ENCODE assay signal across 8 cellular contexts in genomic region chr17:8126306-8127066, GRCh38. TPM values are rescaled to one million over a fixed set of nuclear protein-coding genes. Genes with fewer than 3 reads are reported as not detected.
A peak's percentile ranks its signal among the peaks of the same experiment; 100 is the strongest.
DNase-seq lines count a peak whose midpoint lies in the region; ATAC-seq, FAIRE-seq and TF ChIP-seq lines count a peak whose summit lies in the region.

No MANE protein-coding gene starts in this region.

- no TSS peak for BruUV-seq in HepG2 (replicated peaks; lab: Mats Ljungman, UMichigan)

- DNase-seq in GM10266 (ENCODE audit: extremely low spot score) (peak; percentile 83), T-helper 17 cell (peak in 2 of 3 donors; percentile 41 to 47), dermis blood vessel endothelial cell (peak; percentile 34), HepG2 (ENCODE audit: low spot score) (no peak), putamen (ENCODE audit: low spot score) (no peak)
- DNase-seq in Jurkat, Clone E6-1 (ENCODE audit: low read depth, low spot score), result no peak
- DNase-seq in stimulated activated naive CD8-positive, alpha-beta T cell treated with anti-CD3 and anti-CD28 coated beads, Interleukin-15, amount 100 ng/mL, for 72 hours, result peak; percentile 49 to 59

- H3K4me3 Mint-ChIP-seq in T-helper 17 cell, result peak overlapping the region; percentile 97
- H3K4me3 Mint-ChIP-seq in stimulated activated naive CD8-positive, alpha-beta T cell treated with anti-CD3 and anti-CD28 coated beads, Interleukin-15, amount 100 ng/mL, for 72 hours, result peak overlapping the region; percentile 96 to 99

- CTCF ChIA-PET in HepG2 (lab: Yijun Ruan, JAX; ENCODE audit: low intra/inter-chr PET ratio, low total read pairs), result no interaction called here

- no peaks in the 10 kb centered on the region for H3K79me2 ChIP-seq in HepG2 (ENCODE audit: insufficient read depth, low read length)

- H3K9me3 Mint-ChIP-seq in stimulated activated naive CD8-positive, alpha-beta T cell treated with anti-CD3 and anti-CD28 coated beads, Interleukin-15, amount 100 ng/mL, for 72 hours, result no peaks in the 10 kb centered on the region

- peaks cover 3% of the 10 kb centered on the region for H3K36me3 Mint-ChIP-seq in T-helper 17 cell (ENCODE audit: low read depth)

- H3K27me3 ChIP-seq in HepG2 (ENCODE audit: control insufficient read depth in 1 of 2, insufficient read depth in 2 of 2, low read length in 2 of 2), result peaks cover 5 to 45% of the 10 kb centered on the region in 2 experiments

- peak overlapping the region; percentile 83 for H3K4me3 ChIP-seq in Jurkat, Clone E6-1 (ENCODE audit: low read length)
- peak overlapping the region; percentile 58 to 95 (median 68) for H3K4me3 ChIP-seq in HepG2 (replicated peaks in 1 of 3; ENCODE audit: insufficient read depth in 1 of 3, low read depth in 2 of 3, low read length in 3 of 3)

- H3K9me3 ChIP-seq in T-helper 17 cell (ENCODE audit: control insufficient read depth, low read length, poor library complexity, severe bottlenecking) (no peaks in the 10 kb centered on the region), HepG2 (ENCODE audit: low read length) (no peaks in the 10 kb centered on the region)

- ATAC-seq in T-helper 17 cell, result peak; percentile 29
- ATAC-seq in HepG2, result peak; percentile 32
- ATAC-seq in stimulated activated naive CD8-positive, alpha-beta T cell treated with anti-CD3 and anti-CD28 coated beads, Interleukin-15, amount 100 ng/mL, for 72 hours, result peak; percentile 39
- ATAC-seq in GM21515 (IDR thresholded peaks at IDR 0.05; ENCODE audit: unreplicated experiment), result no peak

- H2AFZ ChIP-seq in HepG2 (ENCODE audit: low read length), result peak overlapping the region; percentile 71

- in situ Hi-C loops in HepG2 (cut with HindIII; ENCODE audit: extremely low pct_ligation_motif_present, low pct_unique_long_range_greater_than_20kb), result loop anchor here (10.0 kb wide), 1 partner anchor 58 kb away; no protein-coding TSS in a partner anchor

- peaks cover 45% of the 10 kb centered on the region for H3K4me1 ChIP-seq in HepG2 (ENCODE audit: insufficient read depth, low read length)

- peak overlapping the region; percentile 99 for H3K27ac Mint-ChIP-seq in T-helper 17 cell
- peak overlapping the region; percentile 81 to 100 for H3K27ac Mint-ChIP-seq in stimulated activated naive CD8-positive, alpha-beta T cell treated with anti-CD3 and anti-CD28 coated beads, Interleukin-15, amount 100 ng/mL, for 72 hours

- intact Hi-C loops in HepG2 (cut with micrococcal nuclease; ENCODE audit: unreplicated experiment), result no loop called here

- no peak for TF ChIP-seq CTCF in GM10266 (IDR thresholded peaks at IDR 0.05; ENCODE audit: control insufficient read depth, insufficient read depth, low read depth, missing control alignments)
- no peak for TF ChIP-seq CTCF in HepG2 (CRISPR knock-in tag; IDR thresholded peaks at IDR 0.05)

- no peaks in the 10 kb centered on the region for H3K36me3 ChIP-seq in HepG2 (replicated peaks in 1 of 2; ENCODE audit: control insufficient read depth in 1 of 2, insufficient read depth in 2 of 2, low read length in 2 of 2)

- no peak for FAIRE-seq in HepG2 (lab: Jason Lieb, UNC)

- TF ChIP-seq EP300 in HepG2 (IDR thresholded peaks at IDR 0.05; ENCODE audit: low read depth in 2 of 2, low read length in 2 of 2) (no peak), HepG2 (CRISPR knock-in tag; IDR thresholded peaks at IDR 0.05; ENCODE audit: borderline replicate concordance) (no peak)

- peaks cover 27% of the 10 kb centered on the region for H3K27me3 Mint-ChIP-seq in T-helper 17 cell
- peaks cover 37% of the 10 kb centered on the region for H3K27me3 Mint-ChIP-seq in stimulated activated naive CD8-positive, alpha-beta T cell treated with anti-CD3 and anti-CD28 coated beads, Interleukin-15, amount 100 ng/mL, for 72 hours

- under 1% methylated on average over 43 of the region's 61 CpGs for WGBS in HepG2 (ENCODE audit: low lambda C conversion rate)

- H3K9ac ChIP-seq in HepG2 (ENCODE audit: insufficient read depth, low read depth, low read length), result peak overlapping the region; percentile 32; the same call in 1 of the 2 replicates

- POLR2A ChIA-PET in HepG2 (lab: Yijun Ruan, JAX), result interaction anchor here (1.0 to 1.9 kb wide), 4 partner anchors 8 to 284 kb away, joined by 4 to 11 read pairs (median 4); partner anchors contain the start of gene ALOXE3

- H3K27ac ChIP-seq in HepG2 (ENCODE audit: extremely low read length, insufficient read depth, low read length), result no peak overlapping the region

- H3K4me2 ChIP-seq in HepG2 (ENCODE audit: low read depth, low read length), result peak overlapping the region; percentile 100

- H4K20me1 ChIP-seq in HepG2 (ENCODE audit: insufficient read depth, low read length), result peaks cover 3% of the 10 kb centered on the region; the same call in 1 of the 2 replicates

- no peak for TF ChIP-seq RAD21 in HepG2 (CRISPR knock-in tag; IDR thresholded peaks at IDR 0.05)

- no peak for TF ChIP-seq POLR2A in HepG2 (IDR thresholded peaks at IDR 0.05; ENCODE audit: insufficient read depth in 1 of 2, low read depth in 2 of 2, low read length in 2 of 2)

- peaks cover 44% of the 10 kb centered on the region for H3K4me1 Mint-ChIP-seq in T-helper 17 cell
- peaks cover 54% of the 10 kb centered on the region for H3K4me1 Mint-ChIP-seq in stimulated activated naive CD8-positive, alpha-beta T cell treated with anti-CD3 and anti-CD28 coated beads, Interleukin-15, amount 100 ng/mL, for 72 hours

RNA-seq across cellular contexts. Expression of gene HES7, which starts 2.6 kb away (rescaled TPM):
- polyA plus RNA-seq in Jurkat, Clone E6-1 (2012; ENCODE audit: insufficient read depth, insufficient read length), result 2.3 TPM
- total RNA-seq in T-helper 17 cell, result not detected
- 0.09 TPM in 1 of 2 replicates, not detected in the other for total RNA-seq in dermis blood vessel endothelial cell
- total RNA-seq in HepG2 (2016; rRNA removed; fragmentation: Illumina TruSeq; extraction: Trizol), result not detected in 2 replicates
- not detected in 2 replicates for total RNA-seq in HepG2 (2016; cell fraction: cytosol; rRNA removed; fragmentation: Illumina TruSeq; extraction: Trizol; ENCODE audit: low read depth)
- total RNA-seq in HepG2 (2016; cell fraction: insoluble cytoplasmic fraction; rRNA removed; fragmentation: Illumina TruSeq; extraction: Trizol), result not detected in 2 replicates
- not detected in 2 replicates for total RNA-seq in HepG2 (2016; cell fraction: membrane; rRNA removed; fragmentation: Illumina TruSeq; extraction: Trizol)
- total RNA-seq in HepG2 (2016; cell fraction: nucleus; rRNA removed; fragmentation: Illumina TruSeq; extraction: Trizol), result not detected in 2 replicates
- not detected in 2 replicates for polyA plus RNA-seq in HepG2 (2011; rRNA removed)
- not detected in 2 replicates for polyA plus RNA-seq in HepG2 (2011; cell fraction: cytosol; rRNA removed)
- 0.42 and 0.50 TPM in 2 replicates for polyA plus RNA-seq in HepG2 (2011; cell fraction: nucleus; rRNA removed)
- 0.11 TPM in 1 of 2 replicates, not detected in the other for polyA plus RNA-seq in HepG2 (2012)
- polyA plus RNA-seq in HepG2 (2016; cell fraction: cytosol; fragmentation: Illumina TruSeq; extraction: Trizol; ENCODE audit: low read depth), result not detected in 2 replicates
- polyA plus RNA-seq in HepG2 (2016; cell fraction: insoluble cytoplasmic fraction; fragmentation: Illumina TruSeq; extraction: Trizol; ENCODE audit: low read depth), result not detected in 2 replicates
- not detected in 2 replicates for polyA plus RNA-seq in HepG2 (2016; cell fraction: membrane; fragmentation: Illumina TruSeq; extraction: Trizol; ENCODE audit: low read depth)
- polyA plus RNA-seq in HepG2 (2016; cell fraction: nucleus; fragmentation: Illumina TruSeq; extraction: Trizol; ENCODE audit: insufficient read depth, low read depth), result not detected in 2 replicates
- 3.9 TPM in 1 of 2 replicates, not detected in the other for polyA minus RNA-seq in HepG2 (2011; rRNA and poly(A)+ RNA removed; ENCODE audit: low replicate concordance)
- not detected in 2 replicates for polyA minus RNA-seq in HepG2 (2011; cell fraction: cytosol; rRNA and poly(A)+ RNA removed)
- polyA minus RNA-seq in HepG2 (2011; cell fraction: nucleus; rRNA and poly(A)+ RNA removed), result not detected in 2 replicates

RNA-seq across cellular contexts. Expression of gene ALOXE3, which starts 8.2 kb away (rescaled TPM):
- polyA plus RNA-seq in Jurkat, Clone E6-1 (2012; ENCODE audit: insufficient read depth, insufficient read length), result 0.38 TPM
- total RNA-seq in T-helper 17 cell (not detected), dermis blood vessel endothelial cell (0.05 TPM in 1 of 2 replicates, not detected in the other), HepG2 (2016; rRNA removed; fragmentation: Illumina TruSeq; extraction: Trizol) (not detected in 2 replicates)
- total RNA-seq in HepG2 (2016; cell fraction: cytosol; rRNA removed; fragmentation: Illumina TruSeq; extraction: Trizol; ENCODE audit: low read depth), result not detected in 2 replicates
- total RNA-seq in HepG2 (2016; cell fraction: insoluble cytoplasmic fraction; rRNA removed; fragmentation: Illumina TruSeq; extraction: Trizol), result 0.02 TPM in 1 of 2 replicates, not detected in the other
- total RNA-seq in HepG2 (2016; cell fraction: membrane; rRNA removed; fragmentation: Illumina TruSeq; extraction: Trizol), result not detected in 2 replicates
- not detected in 2 replicates for total RNA-seq in HepG2 (2016; cell fraction: nucleus; rRNA removed; fragmentation: Illumina TruSeq; extraction: Trizol)
- 0.07 TPM in 1 of 2 replicates, not detected in the other for polyA plus RNA-seq in HepG2 (2011; rRNA removed)
- 0.03 TPM in 1 of 2 replicates, not detected in the other for polyA plus RNA-seq in HepG2 (2011; cell fraction: cytosol; rRNA removed)
- polyA plus RNA-seq in HepG2 (2011; cell fraction: nucleus; rRNA removed), result 0.14 and 0.18 TPM in 2 replicates
- polyA plus RNA-seq in HepG2 (2012), result 0.08 TPM in 1 of 2 replicates, not detected in the other
- not detected in 2 replicates for polyA plus RNA-seq in HepG2 (2016; cell fraction: cytosol; fragmentation: Illumina TruSeq; extraction: Trizol; ENCODE audit: low read depth)
- not detected in 2 replicates for polyA plus RNA-seq in HepG2 (2016; cell fraction: insoluble cytoplasmic fraction; fragmentation: Illumina TruSeq; extraction: Trizol; ENCODE audit: low read depth)
- not detected in 2 replicates for polyA plus RNA-seq in HepG2 (2016; cell fraction: membrane; fragmentation: Illumina TruSeq; extraction: Trizol; ENCODE audit: low read depth)
- not detected in 2 replicates for polyA plus RNA-seq in HepG2 (2016; cell fraction: nucleus; fragmentation: Illumina TruSeq; extraction: Trizol; ENCODE audit: insufficient read depth, low read depth)
- polyA minus RNA-seq in HepG2 (2011; rRNA and poly(A)+ RNA removed; ENCODE audit: low replicate concordance), result 0.63 TPM in 1 of 2 replicates, not detected in the other
- polyA minus RNA-seq in HepG2 (2011; cell fraction: cytosol; rRNA and poly(A)+ RNA removed), result not detected in 2 replicates
- polyA minus RNA-seq in HepG2 (2011; cell fraction: nucleus; rRNA and poly(A)+ RNA removed), result not detected in 2 replicates

RNA-seq across cellular contexts. Expression of gene PER1, which starts 25.7 kb away (rescaled TPM):
- 27.8 TPM for polyA plus RNA-seq in Jurkat, Clone E6-1 (2012; ENCODE audit: insufficient read depth, insufficient read length)
- total RNA-seq in T-helper 17 cell, result 1,000 to 10,000 TPM; 1,926 to 2,038 TPM
- 7.7 and 18.7 TPM in 2 replicates for total RNA-seq in dermis blood vessel endothelial cell
- 2.6 and 5.5 TPM in 2 replicates for total RNA-seq in HepG2 (2016; rRNA removed; fragmentation: Illumina TruSeq; extraction: Trizol)
- 1.8 and 2.9 TPM in 2 replicates for total RNA-seq in HepG2 (2016; cell fraction: cytosol; rRNA removed; fragmentation: Illumina TruSeq; extraction: Trizol; ENCODE audit: low read depth)
- 3.2 and 5.8 TPM in 2 replicates for total RNA-seq in HepG2 (2016; cell fraction: insoluble cytoplasmic fraction; rRNA removed; fragmentation: Illumina TruSeq; extraction: Trizol)
- 1.4 and 1.9 TPM in 2 replicates for total RNA-seq in HepG2 (2016; cell fraction: membrane; rRNA removed; fragmentation: Illumina TruSeq; extraction: Trizol)
- 4.1 and 4.3 TPM in 2 replicates for total RNA-seq in HepG2 (2016; cell fraction: nucleus; rRNA removed; fragmentation: Illumina TruSeq; extraction: Trizol)
- 3.6 and 5.2 TPM in 2 replicates for polyA plus RNA-seq in HepG2 (2011; rRNA removed)
- polyA plus RNA-seq in HepG2 (2011; cell fraction: cytosol; rRNA removed), result 1.3 and 1.4 TPM in 2 replicates
- polyA plus RNA-seq in HepG2 (2011; cell fraction: nucleus; rRNA removed), result 32.0 and 32.6 TPM in 2 replicates
- 7.8 and 11.4 TPM in 2 replicates for polyA plus RNA-seq in HepG2 (2012)
- 0.38 and 0.70 TPM in 2 replicates for polyA plus RNA-seq in HepG2 (2016; cell fraction: cytosol; fragmentation: Illumina TruSeq; extraction: Trizol; ENCODE audit: low read depth)
- 2.2 and 3.6 TPM in 2 replicates for polyA plus RNA-seq in HepG2 (2016; cell fraction: insoluble cytoplasmic fraction; fragmentation: Illumina TruSeq; extraction: Trizol; ENCODE audit: low read depth)
- polyA plus RNA-seq in HepG2 (2016; cell fraction: membrane; fragmentation: Illumina TruSeq; extraction: Trizol; ENCODE audit: low read depth), result 0.49 and 0.90 TPM in 2 replicates
- 13.1 and 17.6 TPM in 2 replicates for polyA plus RNA-seq in HepG2 (2016; cell fraction: nucleus; fragmentation: Illumina TruSeq; extraction: Trizol; ENCODE audit: insufficient read depth, low read depth)
- polyA minus RNA-seq in HepG2 (2011; rRNA and poly(A)+ RNA removed; ENCODE audit: low replicate concordance), result 11.1 and 12.7 TPM in 2 replicates
- 3.8 and 6.2 TPM in 2 replicates for polyA minus RNA-seq in HepG2 (2011; cell fraction: cytosol; rRNA and poly(A)+ RNA removed)
- polyA minus RNA-seq in HepG2 (2011; cell fraction: nucleus; rRNA and poly(A)+ RNA removed), result 10.4 and 10.7 TPM in 2 replicates

RNA-seq across cellular contexts. Expression of gene VAMP2, which starts 36.3 kb away (rescaled TPM):
- polyA plus RNA-seq in Jurkat, Clone E6-1 (2012; ENCODE audit: insufficient read depth, insufficient read length), result 42.6 TPM
- total RNA-seq in T-helper 17 cell (100 to 1,000 TPM; 209 to 252 TPM), dermis blood vessel endothelial cell (4.4 and 5.2 TPM in 2 replicates), HepG2 (2016; rRNA removed; fragmentation: Illumina TruSeq; extraction: Trizol) (2.0 and 3.9 TPM in 2 replicates)
- 4.1 and 5.2 TPM in 2 replicates for total RNA-seq in HepG2 (2016; cell fraction: cytosol; rRNA removed; fragmentation: Illumina TruSeq; extraction: Trizol; ENCODE audit: low read depth)
- total RNA-seq in HepG2 (2016; cell fraction: insoluble cytoplasmic fraction; rRNA removed; fragmentation: Illumina TruSeq; extraction: Trizol), result 1.9 and 3.4 TPM in 2 replicates
- 3.2 and 3.4 TPM in 2 replicates for total RNA-seq in HepG2 (2016; cell fraction: membrane; rRNA removed; fragmentation: Illumina TruSeq; extraction: Trizol)
- total RNA-seq in HepG2 (2016; cell fraction: nucleus; rRNA removed; fragmentation: Illumina TruSeq; extraction: Trizol), result 6.5 and 7.1 TPM in 2 replicates
- 17.2 and 19.6 TPM in 2 replicates for polyA plus RNA-seq in HepG2 (2011; rRNA removed)
- polyA plus RNA-seq in HepG2 (2011; cell fraction: cytosol; rRNA removed), result 10.1 and 13.2 TPM in 2 replicates
- 40.7 and 63.7 TPM in 2 replicates for polyA plus RNA-seq in HepG2 (2011; cell fraction: nucleus; rRNA removed)
- 29.0 and 34.1 TPM in 2 replicates for polyA plus RNA-seq in HepG2 (2012)
- 2.0 and 2.2 TPM in 2 replicates for polyA plus RNA-seq in HepG2 (2016; cell fraction: cytosol; fragmentation: Illumina TruSeq; extraction: Trizol; ENCODE audit: low read depth)
- 7.1 and 8.5 TPM in 2 replicates for polyA plus RNA-seq in HepG2 (2016; cell fraction: insoluble cytoplasmic fraction; fragmentation: Illumina TruSeq; extraction: Trizol; ENCODE audit: low read depth)
- polyA plus RNA-seq in HepG2 (2016; cell fraction: membrane; fragmentation: Illumina TruSeq; extraction: Trizol; ENCODE audit: low read depth), result 4.9 and 5.5 TPM in 2 replicates
- 35.4 and 36.0 TPM in 2 replicates for polyA plus RNA-seq in HepG2 (2016; cell fraction: nucleus; fragmentation: Illumina TruSeq; extraction: Trizol; ENCODE audit: insufficient read depth, low read depth)
- polyA minus RNA-seq in HepG2 (2011; rRNA and poly(A)+ RNA removed; ENCODE audit: low replicate concordance), result 6.8 and 7.6 TPM in 2 replicates
- 3.4 and 6.6 TPM in 2 replicates for polyA minus RNA-seq in HepG2 (2011; cell fraction: cytosol; rRNA and poly(A)+ RNA removed)
- polyA minus RNA-seq in HepG2 (2011; cell fraction: nucleus; rRNA and poly(A)+ RNA removed), result 10.8 and 14.9 TPM in 2 replicates

RNA-seq across cellular contexts. Expression of gene ALOX12B, which starts 39.0 kb away (rescaled TPM):
- 1.7 TPM for polyA plus RNA-seq in Jurkat, Clone E6-1 (2012; ENCODE audit: insufficient read depth, insufficient read length)
- total RNA-seq in T-helper 17 cell, result not detected
- not detected in 2 replicates for total RNA-seq in dermis blood vessel endothelial cell
- not detected in 2 replicates for total RNA-seq in HepG2 (2016; rRNA removed; fragmentation: Illumina TruSeq; extraction: Trizol)
- not detected in 2 replicates for total RNA-seq in HepG2 (2016; cell fraction: cytosol; rRNA removed; fragmentation: Illumina TruSeq; extraction: Trizol; ENCODE audit: low read depth)
- total RNA-seq in HepG2 (2016; cell fraction: insoluble cytoplasmic fraction; rRNA removed; fragmentation: Illumina TruSeq; extraction: Trizol), result not detected in 2 replicates
- 0.31 TPM in 1 of 2 replicates, not detected in the other for total RNA-seq in HepG2 (2016; cell fraction: membrane; rRNA removed; fragmentation: Illumina TruSeq; extraction: Trizol)
- not detected in 2 replicates for total RNA-seq in HepG2 (2016; cell fraction: nucleus; rRNA removed; fragmentation: Illumina TruSeq; extraction: Trizol)
- polyA plus RNA-seq in HepG2 (2011; rRNA removed), result 0.13 TPM in 1 of 2 replicates, not detected in the other
- polyA plus RNA-seq in HepG2 (2011; cell fraction: cytosol; rRNA removed), result 0.12 TPM in 1 of 2 replicates, not detected in the other
- polyA plus RNA-seq in HepG2 (2011; cell fraction: nucleus; rRNA removed), result not detected in 2 replicates
- 0.21 TPM in 1 of 2 replicates, not detected in the other for polyA plus RNA-seq in HepG2 (2012)
- 0.15 and 0.32 TPM in 2 replicates for polyA plus RNA-seq in HepG2 (2016; cell fraction: cytosol; fragmentation: Illumina TruSeq; extraction: Trizol; ENCODE audit: low read depth)
- 0.26 TPM in 1 of 2 replicates, not detected in the other for polyA plus RNA-seq in HepG2 (2016; cell fraction: insoluble cytoplasmic fraction; fragmentation: Illumina TruSeq; extraction: Trizol; ENCODE audit: low read depth)
- polyA plus RNA-seq in HepG2 (2016; cell fraction: membrane; fragmentation: Illumina TruSeq; extraction: Trizol; ENCODE audit: low read depth), result 0.18 and 0.27 TPM in 2 replicates
- not detected in 2 replicates for polyA plus RNA-seq in HepG2 (2016; cell fraction: nucleus; fragmentation: Illumina TruSeq; extraction: Trizol; ENCODE audit: insufficient read depth, low read depth)
- polyA minus RNA-seq in HepG2 (2011; rRNA and poly(A)+ RNA removed; ENCODE audit: low replicate concordance), result 1.8 TPM in 1 of 2 replicates, not detected in the other
- not detected in 2 replicates for polyA minus RNA-seq in HepG2 (2011; cell fraction: cytosol; rRNA and poly(A)+ RNA removed)
- polyA minus RNA-seq in HepG2 (2011; cell fraction: nucleus; rRNA and poly(A)+ RNA removed), result not detected in 2 replicates

Comparison
In these comparisons a context has a peak if more than half of its experiments do, and no peak if none do; other contexts are left out.
1. DNase-seq: peak in GM10266 (single experiment), T-helper 17 cell (2 of 3), dermis blood vessel endothelial cell (single experiment) and stimulated activated naive CD8-positive, alpha-beta T cell treated with anti-CD3 and anti-CD28 coated beads, Interleukin-15, amount 100 ng/mL, for 72 hours (2 of 2); none in Jurkat, Clone E6-1 (single experiment), HepG2 (single experiment) and putamen (single experiment).
2. RNA of gene PER1, which starts 25.7 kb away (total RNA-seq): 1,926 to 2,038 TPM in T-helper 17 cell; 7.7 to 18.7 TPM in dermis blood vessel endothelial cell and 1.4 to 5.8 TPM in HepG2; every median in the first group is over 10 times any median in the second.